Comparison of ENCODE assay signal across 32 cellular contexts in the genomic region with DNA sequence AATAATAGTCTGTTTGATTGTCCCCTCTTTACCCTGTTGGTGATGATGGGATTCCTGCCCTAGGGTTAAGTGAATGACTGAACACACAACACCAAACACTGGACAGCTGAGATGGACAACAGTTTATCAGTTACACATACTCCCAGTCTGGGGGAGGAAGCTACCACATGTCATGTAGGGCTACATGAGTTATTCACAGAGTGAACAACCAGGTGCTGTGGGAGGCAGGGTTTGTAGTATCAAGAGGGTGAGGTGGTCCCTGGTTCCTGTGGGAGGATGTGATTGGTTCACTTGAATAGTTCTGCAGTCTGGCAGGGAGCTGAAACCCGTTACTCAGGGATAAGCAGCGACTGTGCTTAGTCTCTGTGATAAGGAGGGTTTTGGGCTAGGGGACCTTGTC.
"Had no signal": no experiment of that assay in that cellular context is flagged by ENCODE, and none has a peak within 500 bp of the region (broad histone marks: within the 10 kb centered on the region; RNA-seq: fewer than 3 reads in every experiment).

No MANE protein-coding gene starts in this region.

- ATAC-seq: activated naive CD4-positive, alpha-beta T cell treated with anti-CD3 and anti-CD28 coated beads, Interleukin-2, amount 50 U/mL, for 72 hours; activated T-cell treated with anti-CD3 and anti-CD28 coated beads, Interleukin-2, amount 50 U/mL, for 72 hours; foreskin keratinocyte; gastrocnemius medialis; heart left ventricle; WTC11 had no signal

- H3K36me3 ChIP-seq: brain microvascular endothelial cell, esophagus muscularis mucosa, gastrocnemius medialis, heart left ventricle had no signal

- H3K27me3 ChIP-seq: brain microvascular endothelial cell, esophagus muscularis mucosa, foreskin keratinocyte, gastrocnemius medialis had no signal

- H3K4me1 ChIP-seq: gastrocnemius medialis had no signal

- FAIRE-seq: astrocyte, bronchial epithelial cell, TTC549 had no signal

- H3K4me3 ChIP-seq: esophagus muscularis mucosa, gastrocnemius medialis, heart left ventricle had no signal

- DNase-seq: activated CD4-positive, alpha-beta memory T cell treated with anti-CD3 and anti-CD28 coated beads, Interleukin-2, amount 10 ng/mL, durations not matched to agents 7 days and 5 days; activated CD4-positive, alpha-beta T cell treated with anti-CD3 and anti-CD28 coated beads for 1 hour; activated CD4-positive, alpha-beta T cell treated with anti-CD3 and anti-CD28 coated beads for 4 hours; activated CD4-positive, alpha-beta T cell treated with anti-CD3 and anti-CD28 coated beads, Interleukin-2, amount 10 ng/mL, durations not matched to agents 7 days and 5 days; activated CD4-positive, alpha-beta T cell treated with anti-CD3 and anti-CD28 coated beads, Interleukin-2, amount 50 U/mL, for 4 hours; activated CD8-positive, alpha-beta memory T cell treated with anti-CD3 and anti-CD28 coated beads, Interleukin-2, amount 50 U/mL, for 48 hours; activated gamma-delta T cell; activated naive CD4-positive, alpha-beta T cell; activated naive CD4-positive, alpha-beta T cell treated with anti-CD3 and anti-CD28 coated beads, Interleukin-2, amount 10 ng/mL, durations not matched to agents 7 days and 5 days; activated naive CD8-positive, alpha-beta T cell treated with anti-CD3 and anti-CD28 coated beads, Interleukin-2, amount 10 ng/mL, durations not matched to agents 7 days and 5 days; activated T-cell treated with anti-CD3 and anti-CD28 coated beads for 4 hours; activated T-cell treated with anti-CD3 and anti-CD28 coated beads, Interleukin-2, amount 50 U/mL, for 24 hours; activated T-cell treated with anti-CD3 and anti-CD28 coated beads, Interleukin-2, amount 50 U/mL, for 72 hours; amniotic stem cell; anterior cingulate cortex; brain microvascular endothelial cell; cortex of kidney; effector CD8-positive, alpha-beta T cell; endodermal cell; erythroblast; foreskin keratinocyte; gastrocnemius medialis; glutamatergic neuron; heart left ventricle; T-helper 2 cell had no signal

- H3K27ac ChIP-seq: brain microvascular endothelial cell, esophagus muscularis mucosa, foreskin keratinocyte, gastrocnemius medialis, heart left ventricle, VCaP had no signal

- H3K9me3 ChIP-seq: esophagus muscularis mucosa, gastrocnemius medialis had no signal
